ENCODE assay signal across 18 cellular contexts in genomic region chr12:75491169-75491568, GRCh38. TPM values are rescaled to one million over a fixed set of nuclear protein-coding genes. Genes with fewer than 3 reads are reported as not detected.
DNase-seq lines count a peak whose midpoint lies in the region; ATAC-seq, FAIRE-seq and TF ChIP-seq lines count a peak whose summit lies in the region.
"Had no signal": no experiment of that assay in that cellular context is flagged by ENCODE, and none has a peak within 500 bp of the region (broad histone marks: within the 10 kb centered on the region; RNA-seq: fewer than 3 reads in every experiment).

No MANE protein-coding gene starts in this region.

- in situ Hi-C loops in HepG2 (cut with HindIII; ENCODE audit: extremely low pct_ligation_motif_present, low pct_unique_long_range_greater_than_20kb) (no loop called here), GM13977 (cut with MboI; ENCODE audit: low pct_unique_long_range_greater_than_20kb, low sequenced_read_pairs, unreplicated experiment) (no loop called here)

- no peaks in the 10 kb centered on the region for H3K9me3 Mint-ChIP-seq in activated CD4-positive, alpha-beta T cell treated with anti-CD3 and anti-CD28 coated beads, Interleukin-2, amount 10 ng/mL, durations not matched to agents 24 days and 14 days
- H3K9me3 Mint-ChIP-seq: CD8-positive, alpha-beta T cell had no signal

- intact Hi-C loops in activated CD4-positive, alpha-beta T cell treated with anti-CD3 and anti-CD28 coated beads, Interleukin-2, amount 10 ng/mL, durations not matched to agents 24 days and 14 days (cut with micrococcal nuclease): no loop called here
- intact Hi-C loops in HepG2 (cut with micrococcal nuclease; ENCODE audit: unreplicated experiment): no loop called here

- H3K27me3 ChIP-seq in HepG2 (ENCODE audit: control insufficient read depth in 1 of 2, insufficient read depth in 2 of 2, low read length in 2 of 2): no peaks in the 10 kb centered on the region; a peak in 1 of 5 replicates
- H3K27me3 ChIP-seq in foreskin keratinocyte: no peaks in the 10 kb centered on the region

- no peak for TF ChIP-seq POLR2A in HepG2 (IDR thresholded peaks at IDR 0.05; ENCODE audit: insufficient read depth in 1 of 2, low read depth in 2 of 2, low read length in 2 of 2)

- ATAC-seq in T-helper 17 cell: no peak
- peak; percentile 26; the same call in 1 of the 3 replicates for ATAC-seq in HepG2
- no peak for ATAC-seq in foreskin keratinocyte
- ATAC-seq: CD8-positive, alpha-beta T cell had no signal

- H3K4me2 ChIP-seq in HepG2 (ENCODE audit: low read depth, low read length): no peak overlapping the region

- WGBS in HepG2 (ENCODE audit: low lambda C conversion rate): 75% methylated on average over 2 of the region's 2 CpGs

- BruUV-seq in HepG2 (replicated peaks; lab: Mats Ljungman, UMichigan): no TSS peak

- no peaks in the 10 kb centered on the region for H4K20me1 ChIP-seq in HepG2 (ENCODE audit: insufficient read depth, low read length)

- TF ChIP-seq CTCF in HepG2 (CRISPR knock-in tag; IDR thresholded peaks at IDR 0.05): no peak
- TF ChIP-seq CTCF in GM13977 (IDR thresholded peaks at IDR 0.05; ENCODE audit: extremely low read depth, insufficient read depth, missing control alignments): no peak
- no peak for TF ChIP-seq CTCF in foreskin keratinocyte (conservative IDR thresholded peaks at IDR 0.05)

- peak; percentile 40 for DNase-seq in activated CD4-positive, alpha-beta T cell treated with anti-CD3 and anti-CD28 coated beads, Interleukin-2, amount 10 ng/mL, durations not matched to agents 24 days and 14 days
- no peak for DNase-seq in activated CD4-positive, alpha-beta T cell treated with anti-CD3 and anti-CD28 coated beads for 48 hours
- DNase-seq in T-helper 17 cell: no peak
- DNase-seq in HepG2 (ENCODE audit: low spot score): peak; percentile 25
- DNase-seq in GM13977 (ENCODE audit: low spot score): no peak
- DNase-seq in foreskin keratinocyte: no peak
- DNase-seq in NCI-H1417 treated with DMSO at 0.1 percent for 48 hours (lab: John Stamatoyannopoulos, UW): no peak
- DNase-seq: ACHN; CD8-positive, alpha-beta T cell; COR-L47; DMS153; DMS79 treated with DMSO at 0.1 percent for 48 hours; EL; HCEC 1CT had no signal

- peaks cover 21% of the 10 kb centered on the region for H3K4me1 Mint-ChIP-seq in activated CD4-positive, alpha-beta T cell treated with anti-CD3 and anti-CD28 coated beads, Interleukin-2, amount 10 ng/mL, durations not matched to agents 24 days and 14 days
- H3K4me1 Mint-ChIP-seq in T-helper 17 cell: peaks cover 34% of the 10 kb centered on the region

- no peak for TF ChIP-seq RAD21 in HepG2 (CRISPR knock-in tag; IDR thresholded peaks at IDR 0.05)

- POLR2A ChIA-PET in HepG2 (lab: Yijun Ruan, JAX): no interaction called here

- no peak overlapping the region for H3K9ac ChIP-seq in HepG2 (ENCODE audit: insufficient read depth, low read depth, low read length)

- no peak overlapping the region for H3K4me3 ChIP-seq in HepG2 (replicated peaks in 1 of 3; ENCODE audit: insufficient read depth in 1 of 3, low read depth in 2 of 3, low read length in 3 of 3)

- H3K79me2 ChIP-seq in HepG2 (ENCODE audit: insufficient read depth, low read length): no peaks in the 10 kb centered on the region

- no peaks in the 10 kb centered on the region for H3K27me3 Mint-ChIP-seq in activated CD4-positive, alpha-beta T cell treated with anti-CD3 and anti-CD28 coated beads, Interleukin-2, amount 10 ng/mL, durations not matched to agents 24 days and 14 days
- H3K27me3 Mint-ChIP-seq in T-helper 17 cell: no peaks in the 10 kb centered on the region

- H2AFZ ChIP-seq in HepG2 (ENCODE audit: low read length): no peak overlapping the region

- H3K27ac Mint-ChIP-seq in activated CD4-positive, alpha-beta T cell treated with anti-CD3 and anti-CD28 coated beads, Interleukin-2, amount 10 ng/mL, durations not matched to agents 24 days and 14 days: no peak overlapping the region
- H3K27ac Mint-ChIP-seq in T-helper 17 cell: peak overlapping the region; percentile 49
- H3K27ac Mint-ChIP-seq: CD8-positive, alpha-beta T cell had no signal

- CTCF ChIA-PET in HepG2 (lab: Yijun Ruan, JAX; ENCODE audit: low intra/inter-chr PET ratio, low total read pairs): no interaction called here

- H3K9me3 ChIP-seq in T-helper 17 cell (ENCODE audit: control insufficient read depth, low read length, poor library complexity, severe bottlenecking): no peaks in the 10 kb centered on the region
- H3K9me3 ChIP-seq in HepG2 (ENCODE audit: low read length): no peaks in the 10 kb centered on the region

- peaks cover 25% of the 10 kb centered on the region for H3K36me3 Mint-ChIP-seq in activated CD4-positive, alpha-beta T cell treated with anti-CD3 and anti-CD28 coated beads, Interleukin-2, amount 10 ng/mL, durations not matched to agents 24 days and 14 days (ENCODE audit: low read depth)
- peaks cover 13% of the 10 kb centered on the region for H3K36me3 Mint-ChIP-seq in T-helper 17 cell (ENCODE audit: low read depth)

- H3K36me3 ChIP-seq in HepG2 (replicated peaks in 1 of 2; ENCODE audit: control insufficient read depth in 1 of 2, insufficient read depth in 2 of 2, low read length in 2 of 2): peaks cover 0 to 6% of the 10 kb centered on the region in 2 experiments; a peak in 1 of 5 replicates

- TF ChIP-seq EP300 in HepG2 (IDR thresholded peaks at IDR 0.05; ENCODE audit: low read depth in 2 of 2, low read length in 2 of 2): no peak
- TF ChIP-seq EP300 in HepG2 (CRISPR knock-in tag; IDR thresholded peaks at IDR 0.05; ENCODE audit: borderline replicate concordance): no peak

- H3K4me3 Mint-ChIP-seq in activated CD4-positive, alpha-beta T cell treated with anti-CD3 and anti-CD28 coated beads, Interleukin-2, amount 10 ng/mL, durations not matched to agents 24 days and 14 days: no peak overlapping the region
- no peak overlapping the region for H3K4me3 Mint-ChIP-seq in T-helper 17 cell
- H3K4me3 Mint-ChIP-seq: CD8-positive, alpha-beta T cell had no signal

- no peak for FAIRE-seq in HepG2 (lab: Jason Lieb, UNC)
- FAIRE-seq: D721Med, GM12891, H1 had no signal

- H3K4me1 ChIP-seq in HepG2 (ENCODE audit: insufficient read depth, low read length): peaks cover 6% of the 10 kb centered on the region
- peaks cover 14% of the 10 kb centered on the region for H3K4me1 ChIP-seq in foreskin keratinocyte

- no peak overlapping the region for H3K27ac ChIP-seq in HepG2 (ENCODE audit: extremely low read length, insufficient read depth, low read length)
- H3K27ac ChIP-seq in foreskin keratinocyte: no peak overlapping the region
- H3K27ac ChIP-seq: HL-60 had no signal

RNA-seq across cellular contexts. Expression of gene GLIPR1, which starts 10.6 kb away (rescaled TPM):
- total RNA-seq in activated CD4-positive, alpha-beta T cell treated with anti-CD3 and anti-CD28 coated beads, Interleukin-2, amount 10 ng/mL, durations not matched to agents 24 days and 14 days: 4.3 and 5.3 TPM in 2 replicates
- total RNA-seq in T-helper 17 cell: 100 to 1,000 TPM; 104 to 105 TPM
- total RNA-seq in HepG2 (2016; rRNA removed; fragmentation: Illumina TruSeq; extraction: Trizol): 2.8 and 5.0 TPM in 2 replicates
- total RNA-seq in HepG2 (2016; cell fraction: cytosol; rRNA removed; fragmentation: Illumina TruSeq; extraction: Trizol; ENCODE audit: low read depth): 0.97 and 2.2 TPM in 2 replicates
- total RNA-seq in HepG2 (2016; cell fraction: insoluble cytoplasmic fraction; rRNA removed; fragmentation: Illumina TruSeq; extraction: Trizol): 3.7 and 6.0 TPM in 2 replicates
- 1.9 and 4.2 TPM in 2 replicates for total RNA-seq in HepG2 (2016; cell fraction: membrane; rRNA removed; fragmentation: Illumina TruSeq; extraction: Trizol)
- 5.3 TPM in 2 replicates for total RNA-seq in HepG2 (2016; cell fraction: nucleus; rRNA removed; fragmentation: Illumina TruSeq; extraction: Trizol)
- polyA plus RNA-seq in HepG2 (2011; rRNA removed): 1.9 and 4.9 TPM in 2 replicates
- polyA plus RNA-seq in HepG2 (2011; cell fraction: cytosol; rRNA removed): 1.4 and 4.8 TPM in 2 replicates
- 2.1 and 2.5 TPM in 2 replicates for polyA plus RNA-seq in HepG2 (2011; cell fraction: nucleus; rRNA removed)
- polyA plus RNA-seq in HepG2 (2012): 2.8 and 3.5 TPM in 2 replicates
- 3.4 and 3.8 TPM in 2 replicates for polyA plus RNA-seq in HepG2 (2016; cell fraction: cytosol; fragmentation: Illumina TruSeq; extraction: Trizol; ENCODE audit: low read depth)
- polyA plus RNA-seq in HepG2 (2016; cell fraction: insoluble cytoplasmic fraction; fragmentation: Illumina TruSeq; extraction: Trizol; ENCODE audit: low read depth): 3.4 and 4.5 TPM in 2 replicates
- 3.0 TPM in 2 replicates for polyA plus RNA-seq in HepG2 (2016; cell fraction: membrane; fragmentation: Illumina TruSeq; extraction: Trizol; ENCODE audit: low read depth)
- polyA plus RNA-seq in HepG2 (2016; cell fraction: nucleus; fragmentation: Illumina TruSeq; extraction: Trizol; ENCODE audit: insufficient read depth, low read depth): 9.2 and 10.3 TPM in 2 replicates
- polyA minus RNA-seq in HepG2 (2011; rRNA and poly(A)+ RNA removed; ENCODE audit: low replicate concordance): 0.30 and 1.9 TPM in 2 replicates
- 0.35 and 2.6 TPM in 2 replicates for polyA minus RNA-seq in HepG2 (2011; cell fraction: cytosol; rRNA and poly(A)+ RNA removed)
- 4.8 and 7.2 TPM in 2 replicates for polyA minus RNA-seq in HepG2 (2011; cell fraction: nucleus; rRNA and poly(A)+ RNA removed)
- total RNA-seq in foreskin keratinocyte: 1.1 and 1.3 TPM in 2 replicates
- polyA plus RNA-seq in foreskin keratinocyte: 0.59 and 0.62 TPM in 2 replicates

RNA-seq across cellular contexts. Expression of gene KRR1, which starts 20.2 kb away (rescaled TPM):
- total RNA-seq in activated CD4-positive, alpha-beta T cell treated with anti-CD3 and anti-CD28 coated beads, Interleukin-2, amount 10 ng/mL, durations not matched to agents 24 days and 14 days: 134 and 141 TPM in 2 replicates
- total RNA-seq in T-helper 17 cell: 100 to 1,000 TPM in 1 of 2 donors, 10 to 100 TPM in 1; 98.0 to 123 TPM
- total RNA-seq in HepG2 (2016; rRNA removed; fragmentation: Illumina TruSeq; extraction: Trizol): 103 and 161 TPM in 2 replicates
- total RNA-seq in HepG2 (2016; cell fraction: cytosol; rRNA removed; fragmentation: Illumina TruSeq; extraction: Trizol; ENCODE audit: low read depth): 8.5 and 10.4 TPM in 2 replicates
- 98.7 and 161 TPM in 2 replicates for total RNA-seq in HepG2 (2016; cell fraction: insoluble cytoplasmic fraction; rRNA removed; fragmentation: Illumina TruSeq; extraction: Trizol)
- total RNA-seq in HepG2 (2016; cell fraction: membrane; rRNA removed; fragmentation: Illumina TruSeq; extraction: Trizol): 15.5 and 22.5 TPM in 2 replicates
- 70.4 and 75.4 TPM in 2 replicates for total RNA-seq in HepG2 (2016; cell fraction: nucleus; rRNA removed; fragmentation: Illumina TruSeq; extraction: Trizol)
- 12.4 and 19.3 TPM in 2 replicates for polyA plus RNA-seq in HepG2 (2011; rRNA removed)
- 6.2 and 9.4 TPM in 2 replicates for polyA plus RNA-seq in HepG2 (2011; cell fraction: cytosol; rRNA removed)
- polyA plus RNA-seq in HepG2 (2011; cell fraction: nucleus; rRNA removed): 12.0 and 14.6 TPM in 2 replicates
- polyA plus RNA-seq in HepG2 (2012): 27.2 and 40.7 TPM in 2 replicates
- polyA plus RNA-seq in HepG2 (2016; cell fraction: cytosol; fragmentation: Illumina TruSeq; extraction: Trizol; ENCODE audit: low read depth): 2.2 and 3.6 TPM in 2 replicates
- 112 and 126 TPM in 2 replicates for polyA plus RNA-seq in HepG2 (2016; cell fraction: insoluble cytoplasmic fraction; fragmentation: Illumina TruSeq; extraction: Trizol; ENCODE audit: low read depth)
- 5.4 and 6.5 TPM in 2 replicates for polyA plus RNA-seq in HepG2 (2016; cell fraction: membrane; fragmentation: Illumina TruSeq; extraction: Trizol; ENCODE audit: low read depth)
- polyA plus RNA-seq in HepG2 (2016; cell fraction: nucleus; fragmentation: Illumina TruSeq; extraction: Trizol; ENCODE audit: insufficient read depth, low read depth): 71.8 and 72.7 TPM in 2 replicates
- polyA minus RNA-seq in HepG2 (2011; rRNA and poly(A)+ RNA removed; ENCODE audit: low replicate concordance): 5.2 and 9.7 TPM in 2 replicates
- 12.0 and 21.5 TPM in 2 replicates for polyA minus RNA-seq in HepG2 (2011; cell fraction: cytosol; rRNA and poly(A)+ RNA removed)
- polyA minus RNA-seq in HepG2 (2011; cell fraction: nucleus; rRNA and poly(A)+ RNA removed): 83.9 and 96.6 TPM in 2 replicates
- total RNA-seq in foreskin keratinocyte: 81.1 and 85.8 TPM in 2 replicates
- 32.5 and 47.0 TPM in 2 replicates for polyA plus RNA-seq in foreskin keratinocyte

Comparison
In these comparisons a context has a peak if more than half of its experiments do, and no peak if none do; other contexts are left out.
1. DNase-seq: peak in activated CD4-positive, alpha-beta T cell treated with anti-CD3 and anti-CD28 coated beads, Interleukin-2, amount 10 ng/mL, durations not matched to agents 24 days and 14 days (single experiment) and HepG2 (single experiment); none in activated CD4-positive, alpha-beta T cell treated with anti-CD3 and anti-CD28 coated beads for 48 hours (single experiment), T-helper 17 cell (0 of 3), GM13977 (single experiment), foreskin keratinocyte (0 of 2) and NCI-H1417 treated with DMSO at 0.1 percent for 48 hours (single experiment).
2. RNA of gene GLIPR1, which starts 10.6 kb away (total RNA-seq): 104 to 105 TPM in T-helper 17 cell; 4.3 to 5.3 TPM in activated CD4-positive, alpha-beta T cell treated with anti-CD3 and anti-CD28 coated beads, Interleukin-2, amount 10 ng/mL, durations not matched to agents 24 days and 14 days, 0.97 to 6.0 TPM in HepG2 and 1.1 to 1.3 TPM in foreskin keratinocyte; every median in the first group is over 10 times any median in the second.